9 cellular contexts compared by ENCODE assay signal in genomic region chr14:102893452-102893851, GRCh38. TPM values are rescaled to one million over a fixed set of nuclear protein-coding genes. Genes with fewer than 3 reads are reported as not detected.
DNase-seq lines count a peak whose midpoint lies in the region; ATAC-seq, FAIRE-seq and TF ChIP-seq lines count a peak whose summit lies in the region.
"Had no signal": no experiment of that assay in that cellular context is flagged by ENCODE, and none has a peak within 500 bp of the region (broad histone marks: within the 10 kb centered on the region; RNA-seq: fewer than 3 reads in every experiment).

No MANE protein-coding gene starts in this region.

- peak; percentile 65 for ATAC-seq in body of pancreas
- ATAC-seq in HG03520 (IDR thresholded peaks at IDR 0.05; ENCODE audit: unreplicated experiment), result no peak
- no peak for ATAC-seq in foreskin keratinocyte
- no peak for ATAC-seq in GM19467 (IDR thresholded peaks at IDR 0.05; ENCODE audit: unreplicated experiment)
- ATAC-seq: T-cell had no signal

- H3K27me3 ChIP-seq in body of pancreas (no peaks in the 10 kb centered on the region), small intestine (ENCODE audit: control insufficient read depth in 2 of 2, insufficient read depth in 2 of 2, low read length in 2 of 2) (no peaks in the 10 kb centered on the region), foreskin keratinocyte (no peaks in the 10 kb centered on the region)

- DNase-seq in GM04503 (ENCODE audit: low read depth), result peak; percentile 95
- peak in 3 of 4 donors; percentile 37 to 60 (median 41) for DNase-seq in body of pancreas
- DNase-seq in inferior parietal cortex (ENCODE audit: extremely low spot score), result peak; percentile 17
- peak; percentile 58 for DNase-seq in small intestine
- no peak for DNase-seq in foreskin keratinocyte
- DNase-seq in stimulated activated CD8-positive, alpha-beta memory T cell treated with anti-CD3 and anti-CD28 coated beads, Interleukin-4, amount 100 ng/mL, for 48 hours, result no peak
- DNase-seq: T-cell had no signal

- H3K27ac ChIP-seq in body of pancreas (no peak overlapping the region), small intestine (ENCODE audit: low read depth in 1 of 2, low read length in 1 of 2) (no peak overlapping the region), foreskin keratinocyte (no peak overlapping the region)

- H3K4me1 ChIP-seq in body of pancreas, result no peaks in the 10 kb centered on the region
- H3K4me1 ChIP-seq in small intestine (ENCODE audit: control insufficient read depth in 2 of 2, insufficient read depth in 1 of 2, low read depth in 1 of 2, low read length in 1 of 2), result peaks cover 0 to 2% of the 10 kb centered on the region in 2 donors
- no peaks in the 10 kb centered on the region for H3K4me1 ChIP-seq in foreskin keratinocyte

- no peak for FAIRE-seq in small intestine (lab: Jason Lieb, UNC)

- H3K4me3 ChIP-seq in body of pancreas (no peak overlapping the region), small intestine (ENCODE audit: low read depth in 1 of 2, low read length in 2 of 2) (no peak overlapping the region)

- H3K36me3 ChIP-seq in body of pancreas (replicated peaks in 1 of 2; ENCODE audit: insufficient read depth in 1 of 2, low read depth in 2 of 2), result no peaks in the 10 kb centered on the region
- peaks cover 8% of the 10 kb centered on the region in 2 donors for H3K36me3 ChIP-seq in small intestine (ENCODE audit: control insufficient read depth in 2 of 2, insufficient read depth in 2 of 2, low read length in 2 of 2)

- no peak for TF ChIP-seq POLR2A in body of pancreas (IDR thresholded peaks at IDR 0.05)

- no peaks in the 10 kb centered on the region for H3K9me3 ChIP-seq in body of pancreas
- H3K9me3 ChIP-seq in small intestine (ENCODE audit: control insufficient read depth, low read depth), result no peaks in the 10 kb centered on the region

- intact Hi-C loops in body of pancreas (cut with DNase I), result no loop called here

- WGBS in body of pancreas, 2 donors, result 69 to 89% methylated on average over 9 of the region's 9 CpGs
- 54 to 65% (median 56%) methylated on average over 9 of the region's 9 CpGs for WGBS in small intestine, 3 donors

- TF ChIP-seq CTCF in body of pancreas (IDR thresholded peaks at IDR 0.05) (no peak), foreskin keratinocyte (conservative IDR thresholded peaks at IDR 0.05) (no peak)

RNA-seq across cellular contexts. Expression of gene AMN, which starts 29.0 kb away (rescaled TPM):
- total RNA-seq in body of pancreas (1 to 10 TPM in 1 of 2 donors, not detected in 1; 6.0 TPM), foreskin keratinocyte (0.44 and 0.63 TPM in 2 replicates)
- polyA plus RNA-seq in small intestine (100 to 1,000 TPM in 2 of 3 donors, 10 to 100 TPM in 1; 71.0 to 443 (median 361) TPM), foreskin keratinocyte (0.56 and 0.77 TPM in 2 replicates)

Comparison
In these comparisons a context has a peak if more than half of its experiments do, and no peak if none do; other contexts are left out.
1. DNase-seq: peak in GM04503 (single experiment), body of pancreas (3 of 4), inferior parietal cortex (single experiment) and small intestine (single experiment); none in foreskin keratinocyte (0 of 2) and stimulated activated CD8-positive, alpha-beta memory T cell treated with anti-CD3 and anti-CD28 coated beads, Interleukin-4, amount 100 ng/mL, for 48 hours (single experiment).